29 cellular contexts compared by ENCODE assay signal in genomic region chr2:143165291-143165690, GRCh38. TPM values are rescaled to one million over a fixed set of nuclear protein-coding genes. Genes with fewer than 3 reads are reported as not detected.
"Had no signal": no experiment of that assay in that cellular context is flagged by ENCODE, and none has a peak within 500 bp of the region (broad histone marks: within the 10 kb centered on the region; RNA-seq: fewer than 3 reads in every experiment).

No MANE protein-coding gene starts in this region.

- H3K9me3 Mint-ChIP-seq: effector memory CD8-positive, alpha-beta T cell; mesothelial cell of epicardium; nephron progenitor cell had no signal

- H3K27me3 ChIP-seq: breast epithelium, colonic mucosa, hepatocyte, right lobe of liver, suprapubic skin, transverse colon, uterus had no signal

- ATAC-seq: effector memory CD8-positive, alpha-beta T cell; esophagus mucosa; right lobe of liver had no signal

- H3K4me3 ChIP-seq: breast epithelium, colonic mucosa, dorsolateral prefrontal cortex, hepatocyte, left ventricle myocardium inferior, right lobe of liver, skin epidermis, stomach, suprapubic skin, transverse colon, uterus had no signal

- H3K36me3 ChIP-seq: breast epithelium, colonic mucosa, left ventricle myocardium inferior, right lobe of liver, stomach, suprapubic skin, transverse colon, uterus had no signal

- H3K4me3 Mint-ChIP-seq: effector memory CD8-positive, alpha-beta T cell; mesothelial cell of epicardium; nephron progenitor cell had no signal

- H3K27ac ChIP-seq: breast epithelium, colonic mucosa, dorsolateral prefrontal cortex, hepatocyte, left ventricle myocardium inferior, right lobe of liver, skin epidermis, stomach, suprapubic skin, transverse colon, uterus, VCaP had no signal

- H3K27me3 Mint-ChIP-seq: effector memory CD8-positive, alpha-beta T cell had no signal

- H3K9me3 ChIP-seq: breast epithelium, colonic mucosa, left ventricle myocardium inferior, right lobe of liver, stomach, suprapubic skin, transverse colon, uterus had no signal

- H3K4me1 ChIP-seq: breast epithelium, colonic mucosa, left ventricle myocardium inferior, suprapubic skin, transverse colon, uterus had no signal

- H3K36me3 Mint-ChIP-seq: mesothelial cell of epicardium had no signal

- H3K27ac Mint-ChIP-seq: mesothelial cell of epicardium, nephron progenitor cell had no signal

- DNase-seq: activated CD4-positive, CD25-positive, alpha-beta regulatory T cell treated with anti-CD3 and anti-CD28 coated beads, Interleukin-2, amount 50 U/mL, for 72 hours; activated CD8-positive, alpha-beta memory T cell treated with anti-CD3 and anti-CD28 coated beads, Interleukin-2, amount 50 U/mL, for 48 hours; activated effector memory CD4-positive, alpha-beta T cell treated with Interleukin-2 at 50 U/mL for 16 hours; activated naive CD4-positive, alpha-beta T cell treated with anti-CD3 and anti-CD28 coated beads, Interleukin-2, amount 50 U/mL, for 16 hours; activated T-cell treated with anti-CD3 and anti-CD28 coated beads, Interleukin-2, amount 50 U/mL, for 48 hours; amniotic stem cell; colonic mucosa; dorsolateral prefrontal cortex; effector memory CD8-positive, alpha-beta T cell; foreskin melanocyte; glutamatergic neuron; left ventricle myocardium inferior; nephron progenitor cell; occipital lobe; right lobe of liver; stimulated activated CD4-positive, alpha-beta T cell treated with anti-CD3 and anti-CD28 coated beads, Interleukin-1b, Interleukin-23, amount 100 ng/mL, for 48 hours; stomach; SW 1271; transverse colon; uterus had no signal

RNA-seq across cellular contexts. Expression of gene ARHGAP15, which starts 36.1 kb away (rescaled TPM):
- total RNA-seq: endothelial cell of umbilical vein, lung microvascular endothelial cell had no signal
- polyA plus RNA-seq: endothelial cell of umbilical vein, hepatocyte had no signal
